Comparison of ENCODE assay signal across 8 cellular contexts in genomic region chr19:16076154-16076957, GRCh38. TPM values are rescaled to one million over a fixed set of nuclear protein-coding genes. Genes with fewer than 3 reads are reported as not detected.
A peak's percentile ranks its signal among the peaks of the same experiment; 100 is the strongest.
DNase-seq lines count a peak whose midpoint lies in the region; ATAC-seq and TF ChIP-seq lines count a peak whose summit lies in the region.

Gene TPM4 (plus strand): TSS chr19:16076495. CDS start chr19:16076566, 71 bp downstream.

- H3K4me3 ChIP-seq in adipocyte (ENCODE audit: low read length) (peak within 1 kb of the TSS; percentile 92), heart left ventricle (peak within 1 kb of the TSS; percentile 79 to 99 (median 96)), transverse colon (peak within 1 kb of the TSS; percentile 82 to 100 (median 93))

- H3K27me3 ChIP-seq in adipocyte (replicated peaks; ENCODE audit: control insufficient read depth, insufficient read depth, low read length) (no peaks in the 10 kb centered on the region), heart left ventricle (peaks cover 0 to 6% (median 0%) of the 10 kb centered on the region in 9 donors), transverse colon (no peaks in the 10 kb centered on the region)

- no peak for TF ChIP-seq CTCF in heart left ventricle (IDR thresholded peaks at IDR 0.05)
- no peak for TF ChIP-seq CTCF in transverse colon (IDR thresholded peaks at IDR 0.05)

- in situ Hi-C loops in transverse colon (cut with MboI; ENCODE audit: low pct_ligation_motif_present in 1 of 4, low pct_unique_long_range_greater_than_20kb in 1 of 4, low sequenced_read_pairs in 3 of 4) = no loop called here

- intact Hi-C loops in heart left ventricle (cut with DNase I) = loop anchor here in 4 of 10 donors (5.0 kb wide), 1 partner anchor 36 kb away; the partner anchor contains the start of gene RAB8A (in 4 of the 4)
- intact Hi-C loops in transverse colon (cut with DNase I; ENCODE audit: low total_unique reads) = loop anchor here (5.0 kb wide), 1 partner anchor 211 kb away; no protein-coding TSS in a partner anchor

- TF ChIP-seq EP300 in transverse colon (IDR thresholded peaks at IDR 0.05; ENCODE audit: low read depth) = peak; percentile 87

- peak within 1 kb of the TSS; percentile 99 for H3K9ac ChIP-seq in adipocyte (ENCODE audit: low read length)

- H3K9me3 ChIP-seq in adipocyte (ENCODE audit: control insufficient read depth, low read length) (no peaks in the 10 kb centered on the region), heart left ventricle (no peaks in the 10 kb centered on the region), transverse colon (no peaks in the 10 kb centered on the region)

- H3K27ac ChIP-seq in heart left ventricle (peak within 1 kb of the TSS; percentile 97 to 100 (median 100)), transverse colon (peak within 1 kb of the TSS; percentile 99 to 100 (median 100))

- DNase-seq in DMS153 (lab: John Stamatoyannopoulos, UW) = peak; percentile 69
- DNase-seq in KG1 (lab: John Stamatoyannopoulos, UW) = peak; percentile 80
- peak; percentile 70 for DNase-seq in T follicular helper cell (ENCODE audit: low read depth)
- peak; percentile 98 for DNase-seq in adipocyte (ENCODE audit: low read depth)
- peak; percentile 92 to 97 (median 95) for DNase-seq in heart left ventricle
- DNase-seq in pons (ENCODE audit: low spot score) = peak; percentile 74
- DNase-seq in transverse colon = peak; percentile 94

- H3K4me1 ChIP-seq in adipocyte (ENCODE audit: control insufficient read depth, insufficient read depth, low read length) (peaks cover 35% of the 10 kb centered on the region), heart left ventricle (peaks cover 0 to 57% (median 33%) of the 10 kb centered on the region in 12 donors), transverse colon (peaks cover 24 to 69% (median 49%) of the 10 kb centered on the region in 4 donors)

- ATAC-seq in GM21423 (IDR thresholded peaks at IDR 0.05; ENCODE audit: unreplicated experiment) (peak; percentile 49), heart left ventricle (peak; percentile 85 to 91 (median 87))

- 0 to 1% (median 1%) methylated on average over 36 to 101 of the region's 101 CpGs for WGBS in heart left ventricle, 4 donors
- 1% methylated on average over 90 of the region's 101 CpGs; no CpG with 5 or more reads in 1 of the 2 donors for WGBS in transverse colon (ENCODE audit: low coverage in 1 of 2), 2 donors

- peaks cover 22% of the 10 kb centered on the region for H3K36me3 ChIP-seq in adipocyte (ENCODE audit: control insufficient read depth, insufficient read depth, low read length, severe bottlenecking)
- H3K36me3 ChIP-seq in heart left ventricle = peaks cover 0 to 12% (median 9%) of the 10 kb centered on the region in 9 donors
- H3K36me3 ChIP-seq in transverse colon = peaks cover 0 to 1% (median 0%) of the 10 kb centered on the region in 4 donors

- TF ChIP-seq POLR2A in heart left ventricle (IDR thresholded peaks at IDR 0.05) (peak; percentile 76 to 81), transverse colon (IDR thresholded peaks at IDR 0.05) (peak; percentile 72)

RNA-seq across cellular contexts. Expression of gene TPM4, which starts in this region (rescaled TPM):
- total RNA-seq in heart left ventricle (100 to 1,000 TPM in 3 of 9 donors, 10 to 100 TPM in 6; 49.2 to 260 (median 92.1) TPM), transverse colon (100 to 1,000 TPM; 228 to 491 (median 288) TPM)
- polyA plus RNA-seq in heart left ventricle = 100 to 1,000 TPM in 1 of 2 donors, 10 to 100 TPM in 1; 65.0 to 175 TPM

Comparison
In these comparisons a context has a peak if more than half of its experiments do, and no peak if none do; other contexts are left out.
1. Peak in every context shown above with its lines: DNase-seq, ATAC-seq, H3K4me3 ChIP-seq and H3K27ac ChIP-seq.